In genomic region chr1:155253208-155253607, GRCh38 we compare ENCODE assay signal across 1 cellular context.
TF ChIP-seq lines count a peak whose summit lies in the region.

No MANE protein-coding gene starts in this region.

TF ChIP-seq in GM23338, 12 proteins besides CTCF, POLR2A, EP300 and RAD21 (continued from another document):
- TF ChIP-seq, protein P1, sequence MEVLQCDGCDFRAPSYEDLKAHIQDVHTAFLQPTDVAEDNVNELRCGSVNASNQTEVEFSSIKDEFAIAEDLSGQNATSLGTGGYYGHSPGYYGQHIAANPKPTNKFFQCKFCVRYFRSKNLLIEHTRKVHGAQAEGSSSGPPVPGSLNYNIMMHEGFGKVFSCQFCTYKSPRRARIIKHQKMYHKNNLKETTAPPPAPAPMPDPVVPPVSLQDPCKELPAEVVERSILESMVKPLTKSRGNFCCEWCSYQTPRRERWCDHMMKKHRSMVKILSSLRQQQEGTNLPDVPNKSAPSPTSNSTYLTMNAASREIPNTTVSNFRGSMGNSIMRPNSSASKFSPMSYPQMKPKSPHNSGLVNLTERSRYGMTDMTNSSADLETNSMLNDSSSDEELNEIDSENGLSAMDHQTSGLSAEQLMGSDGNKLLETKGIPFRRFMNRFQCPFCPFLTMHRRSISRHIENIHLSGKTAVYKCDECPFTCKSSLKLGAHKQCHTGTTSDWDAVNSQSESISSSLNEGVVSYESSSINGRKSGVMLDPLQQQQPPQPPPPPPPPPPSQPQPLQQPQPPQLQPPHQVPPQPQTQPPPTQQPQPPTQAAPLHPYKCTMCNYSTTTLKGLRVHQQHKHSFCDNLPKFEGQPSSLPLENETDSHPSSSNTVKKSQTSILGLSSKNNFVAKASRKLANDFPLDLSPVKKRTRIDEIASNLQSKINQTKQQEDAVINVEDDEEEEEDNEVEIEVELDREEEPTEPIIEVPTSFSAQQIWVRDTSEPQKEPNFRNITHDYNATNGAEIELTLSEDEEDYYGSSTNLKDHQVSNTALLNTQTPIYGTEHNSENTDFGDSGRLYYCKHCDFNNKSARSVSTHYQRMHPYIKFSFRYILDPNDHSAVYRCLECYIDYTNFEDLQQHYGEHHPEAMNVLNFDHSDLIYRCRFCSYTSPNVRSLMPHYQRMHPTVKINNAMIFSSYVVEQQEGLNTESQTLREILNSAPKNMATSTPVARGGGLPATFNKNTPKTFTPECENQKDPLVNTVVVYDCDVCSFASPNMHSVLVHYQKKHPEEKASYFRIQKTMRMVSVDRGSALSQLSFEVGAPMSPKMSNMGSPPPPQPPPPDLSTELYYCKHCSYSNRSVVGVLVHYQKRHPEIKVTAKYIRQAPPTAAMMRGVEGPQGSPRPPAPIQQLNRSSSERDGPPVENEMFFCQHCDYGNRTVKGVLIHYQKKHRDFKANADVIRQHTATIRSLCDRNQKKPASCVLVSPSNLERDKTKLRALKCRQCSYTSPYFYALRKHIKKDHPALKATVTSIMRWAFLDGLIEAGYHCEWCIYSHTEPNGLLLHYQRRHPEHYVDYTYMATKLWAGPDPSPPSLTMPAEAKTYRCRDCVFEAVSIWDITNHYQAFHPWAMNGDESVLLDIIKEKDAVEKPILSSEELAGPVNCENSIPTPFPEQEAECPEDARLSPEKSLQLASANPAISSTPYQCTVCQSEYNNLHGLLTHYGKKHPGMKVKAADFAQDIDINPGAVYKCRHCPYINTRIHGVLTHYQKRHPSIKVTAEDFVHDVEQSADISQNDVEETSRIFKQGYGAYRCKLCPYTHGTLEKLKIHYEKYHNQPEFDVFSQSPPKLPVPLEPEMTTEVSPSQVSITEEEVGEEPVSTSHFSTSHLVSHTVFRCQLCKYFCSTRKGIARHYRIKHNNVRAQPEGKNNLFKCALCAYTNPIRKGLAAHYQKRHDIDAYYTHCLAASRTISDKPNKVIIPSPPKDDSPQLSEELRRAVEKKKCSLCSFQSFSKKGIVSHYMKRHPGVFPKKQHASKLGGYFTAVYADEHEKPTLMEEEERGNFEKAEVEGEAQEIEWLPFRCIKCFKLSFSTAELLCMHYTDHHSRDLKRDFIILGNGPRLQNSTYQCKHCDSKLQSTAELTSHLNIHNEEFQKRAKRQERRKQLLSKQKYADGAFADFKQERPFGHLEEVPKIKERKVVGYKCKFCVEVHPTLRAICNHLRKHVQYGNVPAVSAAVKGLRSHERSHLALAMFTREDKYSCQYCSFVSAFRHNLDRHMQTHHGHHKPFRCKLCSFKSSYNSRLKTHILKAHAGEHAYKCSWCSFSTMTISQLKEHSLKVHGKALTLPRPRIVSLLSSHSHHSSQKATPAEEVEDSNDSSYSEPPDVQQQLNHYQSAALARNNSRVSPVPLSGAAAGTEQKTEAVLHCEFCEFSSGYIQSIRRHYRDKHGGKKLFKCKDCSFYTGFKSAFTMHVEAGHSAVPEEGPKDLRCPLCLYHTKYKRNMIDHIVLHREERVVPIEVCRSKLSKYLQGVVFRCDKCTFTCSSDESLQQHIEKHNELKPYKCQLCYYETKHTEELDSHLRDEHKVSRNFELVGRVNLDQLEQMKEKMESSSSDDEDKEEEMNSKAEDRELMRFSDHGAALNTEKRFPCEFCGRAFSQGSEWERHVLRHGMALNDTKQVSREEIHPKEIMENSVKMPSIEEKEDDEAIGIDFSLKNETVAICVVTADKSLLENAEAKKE (CRISPR knock-in tag; IDR thresholded peaks at IDR 0.05), result no peak
- no peak for TF ChIP-seq ZNF331 (CRISPR knock-in tag; IDR thresholded peaks at IDR 0.05; ENCODE audit: low read depth)
